Comparison of ENCODE assay signal across 20 cellular contexts in genomic region chr6:20441921-20442320, GRCh38.
"Had no signal": no experiment of that assay in that cellular context is flagged by ENCODE, and none has a peak within 500 bp of the region (broad histone marks: within the 10 kb centered on the region; RNA-seq: fewer than 3 reads in every experiment).

No MANE protein-coding gene starts in this region.

- H3K4me3 ChIP-seq: heart left ventricle, mucosa of descending colon, right atrium auricular region, tibial nerve, vagina had no signal

- H3K9me3 ChIP-seq: heart left ventricle, mucosa of descending colon, right atrium auricular region, tibial nerve, vagina had no signal

- H3K4me3 Mint-ChIP-seq: activated CD4-positive, alpha-beta memory T cell treated with anti-CD3 and anti-CD28 coated beads for 36 hours; activated CD8-positive, alpha-beta memory T cell treated with anti-CD3 and anti-CD28 coated beads, Interleukin-2, amount 10 ng/mL, durations not matched to agents 7 days and 5 days; activated naive CD4-positive, alpha-beta T cell treated with anti-CD3 and anti-CD28 coated beads for 36 hours; activated naive CD8-positive, alpha-beta T cell treated with anti-CD3 and anti-CD28 coated beads, Interleukin-2, amount 50 U/mL, for 24 hours; endodermal cell; naive thymus-derived CD4-positive, alpha-beta T cell had no signal

- ATAC-seq: activated CD8-positive, alpha-beta memory T cell treated with anti-CD3 and anti-CD28 coated beads, Interleukin-2, amount 10 ng/mL, durations not matched to agents 7 days and 5 days; activated naive CD8-positive, alpha-beta T cell treated with anti-CD3 and anti-CD28 coated beads, Interleukin-2, amount 50 U/mL, for 24 hours; heart left ventricle; left colon; mucosa of descending colon; naive thymus-derived CD4-positive, alpha-beta T cell had no signal

- H3K9me3 Mint-ChIP-seq: activated CD4-positive, alpha-beta memory T cell treated with anti-CD3 and anti-CD28 coated beads for 36 hours; activated T-helper 2 cell treated with anti-CD3 and anti-CD28 coated beads, Interferon-gamma antibody, Interleukin-2, Interleukin-4, amounts not matched to agents 10 μg/mL and 5 μg/mL and 100 μg/mL, durations not matched to agents 14 hours and 24 hours and 36 hours; endodermal cell had no signal

- DNase-seq: activated CD4-positive, alpha-beta memory T cell treated with anti-CD3 and anti-CD28 coated beads for 36 hours; activated CD4-positive, CD25-positive, alpha-beta regulatory T cell treated with anti-CD3 and anti-CD28 coated beads, Interleukin-2, amount 50 U/mL, for 72 hours; activated CD8-positive, alpha-beta memory T cell treated with anti-CD3 and anti-CD28 coated beads, Interleukin-2, amount 10 ng/mL, durations not matched to agents 7 days and 5 days; activated naive CD4-positive, alpha-beta T cell treated with anti-CD3 and anti-CD28 coated beads for 36 hours; activated naive CD8-positive, alpha-beta T cell treated with anti-CD3 and anti-CD28 coated beads, Interleukin-2, amount 50 U/mL, for 24 hours; activated T-cell treated with anti-CD3 and anti-CD28 coated beads, Interleukin-2, amount 50 U/mL, for 1 hour; dermis blood vessel endothelial cell; endodermal cell; heart left ventricle; left colon; mucosa of descending colon; naive thymus-derived CD4-positive, alpha-beta T cell; small intestine; stimulated activated CD4-positive, alpha-beta T cell treated with anti-CD3 and anti-CD28 coated beads, Interleukin-4, amount 100 ng/mL, for 24 hours; stimulated activated naive CD4-positive, alpha-beta T cell; T-helper 9 cell had no signal

- H3K36me3 ChIP-seq: right atrium auricular region, tibial nerve, vagina had no signal

- H3K27me3 Mint-ChIP-seq: activated CD4-positive, alpha-beta memory T cell treated with anti-CD3 and anti-CD28 coated beads for 36 hours; activated CD8-positive, alpha-beta memory T cell treated with anti-CD3 and anti-CD28 coated beads, Interleukin-2, amount 10 ng/mL, durations not matched to agents 7 days and 5 days; activated naive CD8-positive, alpha-beta T cell treated with anti-CD3 and anti-CD28 coated beads, Interleukin-2, amount 50 U/mL, for 24 hours; naive thymus-derived CD4-positive, alpha-beta T cell had no signal

- H3K27ac Mint-ChIP-seq: activated CD4-positive, alpha-beta memory T cell treated with anti-CD3 and anti-CD28 coated beads for 36 hours; activated CD8-positive, alpha-beta memory T cell treated with anti-CD3 and anti-CD28 coated beads, Interleukin-2, amount 10 ng/mL, durations not matched to agents 7 days and 5 days; activated naive CD4-positive, alpha-beta T cell treated with anti-CD3 and anti-CD28 coated beads for 36 hours; activated naive CD8-positive, alpha-beta T cell treated with anti-CD3 and anti-CD28 coated beads, Interleukin-2, amount 50 U/mL, for 24 hours; activated T-helper 2 cell treated with anti-CD3 and anti-CD28 coated beads, Interferon-gamma antibody, Interleukin-2, Interleukin-4, amounts not matched to agents 10 μg/mL and 5 μg/mL and 100 μg/mL, durations not matched to agents 14 hours and 24 hours and 36 hours; endodermal cell; naive thymus-derived CD4-positive, alpha-beta T cell had no signal

- H3K27ac ChIP-seq: heart left ventricle, right atrium auricular region, tibial nerve, vagina had no signal

- H3K27me3 ChIP-seq: heart left ventricle, right atrium auricular region, tibial nerve, vagina had no signal
